In the genomic region with DNA sequence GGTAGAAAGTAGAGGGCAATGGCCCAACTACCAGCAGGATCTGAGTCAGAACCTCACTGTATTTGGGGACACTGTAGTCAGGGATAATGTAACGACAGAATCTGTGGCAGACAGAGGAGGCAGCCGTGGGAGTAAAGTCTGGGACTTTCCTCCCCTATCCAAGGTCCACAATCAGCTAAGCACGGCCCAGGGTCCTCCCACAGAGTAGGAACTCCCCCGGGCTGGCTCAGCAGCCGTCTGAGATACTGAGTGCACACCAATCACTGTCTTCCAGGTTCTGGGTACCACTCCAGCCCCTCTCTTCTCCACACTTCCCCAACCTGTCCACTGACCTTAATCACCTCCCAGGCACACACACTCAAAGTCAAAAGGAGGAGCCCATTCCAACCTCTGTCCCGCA, we compare ENCODE assay signal across 16 cellular contexts. TPM values are rescaled to one million over a fixed set of nuclear protein-coding genes. Genes with fewer than 3 reads are reported as not detected.
DNase-seq lines count a peak whose midpoint lies in the region; ATAC-seq and TF ChIP-seq lines count a peak whose summit lies in the region.
"Had no signal": no experiment of that assay in that cellular context is flagged by ENCODE, and none has a peak within 500 bp of the region (broad histone marks: within the 10 kb centered on the region; RNA-seq: fewer than 3 reads in every experiment).

No MANE protein-coding gene starts in this region.

- 51 to 62% (median 56%) methylated on average over 6 of the region's 6 CpGs for WGBS in stomach, 5 donors
- 60% methylated on average over 6 of the region's 6 CpGs for WGBS in suprapubic skin

- DNase-seq in activated T-cell treated with anti-CD3 and anti-CD28 coated beads, Interleukin-2, amount 50 U/mL, for 4 hours, result no peak
- no peak for DNase-seq in activated T-cell treated with anti-CD3 and anti-CD28 coated beads, Interleukin-2, amount 50 U/mL, for 48 hours
- DNase-seq in activated T-helper 1 cell treated with anti-CD3 and anti-CD28 coated beads, Interleukin-12 subunit alpha, Interleukin-12 subunit beta, Interleukin-2, Interleukin-4 antibody, amounts not matched to agents 30 ng/mL and 10 ng/mL and 1 ng/mL, durations not matched to agents 14 hours and 24 hours and 36 hours (ENCODE audit: low spot score), result no peak
- no peak for DNase-seq in glutamatergic neuron
- no peak for DNase-seq in stomach
- DNase-seq in kidney tubule cell (ENCODE audit: low spot score), result no peak
- no peak for DNase-seq in suprapubic skin (ENCODE audit: low spot score in 2 of 2)
- DNase-seq: ACHN, adrenal gland, COR-L47, KG1, NCI-H1436, NCI-H446, thyroid gland had no signal

- no peaks in the 10 kb centered on the region for H3K9me3 ChIP-seq in stomach
- H3K9me3 ChIP-seq in suprapubic skin, result no peaks in the 10 kb centered on the region
- H3K9me3 ChIP-seq: adrenal gland, thyroid gland had no signal

- H3K27ac ChIP-seq in stomach (peak overlapping the region in 3 of 5 donors; percentile 80 to 90 (median 85)), suprapubic skin (no peak overlapping the region)
- H3K27ac ChIP-seq: thyroid gland had no signal

- no peak for TF ChIP-seq EP300 in stomach (IDR thresholded peaks at IDR 0.05)
- TF ChIP-seq EP300 in suprapubic skin (IDR thresholded peaks at IDR 0.05), result no peak

- TF ChIP-seq POLR2A in stomach (IDR thresholded peaks at IDR 0.05) (no peak), suprapubic skin (IDR thresholded peaks at IDR 0.05) (no peak)

- peak overlapping the region; percentile 55 for H3K27ac Mint-ChIP-seq in activated T-helper 1 cell treated with anti-CD3 and anti-CD28 coated beads, Interleukin-12 subunit alpha, Interleukin-12 subunit beta, Interleukin-2, Interleukin-4 antibody, amounts not matched to agents 30 ng/mL and 10 ng/mL and 1 ng/mL, durations not matched to agents 14 hours and 24 hours and 36 hours
- H3K27ac Mint-ChIP-seq in glutamatergic neuron (ENCODE audit: unreplicated experiment), result peak overlapping the region; percentile 83
- H3K27ac Mint-ChIP-seq: mesothelial cell of epicardium had no signal

- peaks cover 48% of the 10 kb centered on the region for H3K4me1 Mint-ChIP-seq in activated T-cell treated with anti-CD3 and anti-CD28 coated beads, Interleukin-2, amount 50 U/mL, for 4 hours (ENCODE audit: low read depth)
- peaks cover 65% of the 10 kb centered on the region for H3K4me1 Mint-ChIP-seq in activated T-helper 1 cell treated with anti-CD3 and anti-CD28 coated beads, Interleukin-12 subunit alpha, Interleukin-12 subunit beta, Interleukin-2, Interleukin-4 antibody, amounts not matched to agents 30 ng/mL and 10 ng/mL and 1 ng/mL, durations not matched to agents 14 hours and 24 hours and 36 hours (ENCODE audit: low read depth)
- peaks cover 45% of the 10 kb centered on the region for H3K4me1 Mint-ChIP-seq in glutamatergic neuron (ENCODE audit: low read depth, unreplicated experiment)

- H3K36me3 ChIP-seq in stomach (no peaks in the 10 kb centered on the region), suprapubic skin (no peaks in the 10 kb centered on the region)
- H3K36me3 ChIP-seq: adrenal gland, thyroid gland had no signal

- intact Hi-C loops in activated T-helper 1 cell treated with anti-CD3 and anti-CD28 coated beads, Interleukin-12 subunit alpha, Interleukin-12 subunit beta, Interleukin-2, Interleukin-4 antibody, amounts not matched to agents 30 ng/mL and 10 ng/mL and 1 ng/mL, durations not matched to agents 14 hours and 24 hours and 36 hours (cut with micrococcal nuclease), result no loop called here
- intact Hi-C loops in stomach (cut with DNase I; ENCODE audit: low total_unique reads), result no loop called here

- no peaks in the 10 kb centered on the region for H3K9me3 Mint-ChIP-seq in activated T-cell treated with anti-CD3 and anti-CD28 coated beads, Interleukin-2, amount 50 U/mL, for 4 hours
- H3K9me3 Mint-ChIP-seq in activated T-helper 1 cell treated with anti-CD3 and anti-CD28 coated beads, Interleukin-12 subunit alpha, Interleukin-12 subunit beta, Interleukin-2, Interleukin-4 antibody, amounts not matched to agents 30 ng/mL and 10 ng/mL and 1 ng/mL, durations not matched to agents 14 hours and 24 hours and 36 hours, result no peaks in the 10 kb centered on the region
- H3K9me3 Mint-ChIP-seq in glutamatergic neuron (ENCODE audit: unreplicated experiment), result peaks cover 26% of the 10 kb centered on the region
- H3K9me3 Mint-ChIP-seq: mesothelial cell of epicardium had no signal

- H3K4me3 ChIP-seq in stomach, result no peak overlapping the region
- H3K4me3 ChIP-seq in suprapubic skin, result no peak overlapping the region
- H3K4me3 ChIP-seq: adrenal gland, thyroid gland had no signal

- no peak for ATAC-seq in activated T-cell treated with anti-CD3 and anti-CD28 coated beads, Interleukin-2, amount 50 U/mL, for 4 hours
- ATAC-seq in HG03571 (IDR thresholded peaks at IDR 0.05; ENCODE audit: unreplicated experiment), result no peak

- H3K4me3 Mint-ChIP-seq in activated T-cell treated with anti-CD3 and anti-CD28 coated beads, Interleukin-2, amount 50 U/mL, for 4 hours, result peak overlapping the region; percentile 12
- H3K4me3 Mint-ChIP-seq in activated T-helper 1 cell treated with anti-CD3 and anti-CD28 coated beads, Interleukin-12 subunit alpha, Interleukin-12 subunit beta, Interleukin-2, Interleukin-4 antibody, amounts not matched to agents 30 ng/mL and 10 ng/mL and 1 ng/mL, durations not matched to agents 14 hours and 24 hours and 36 hours, result peak overlapping the region; percentile 94
- H3K4me3 Mint-ChIP-seq in glutamatergic neuron (ENCODE audit: unreplicated experiment), result peak overlapping the region; percentile 96
- H3K4me3 Mint-ChIP-seq: mesothelial cell of epicardium had no signal

- TF ChIP-seq CTCF in glutamatergic neuron (IDR thresholded peaks at IDR 0.05; ENCODE audit: partially characterized antibody, unreplicated experiment), result no peak
- no peak for TF ChIP-seq CTCF in stomach (IDR thresholded peaks at IDR 0.05)
- TF ChIP-seq CTCF in suprapubic skin (IDR thresholded peaks at IDR 0.05), result no peak

- H3K27me3 Mint-ChIP-seq in activated T-cell treated with anti-CD3 and anti-CD28 coated beads, Interleukin-2, amount 50 U/mL, for 4 hours (ENCODE audit: low read depth), result peaks cover 19% of the 10 kb centered on the region
- H3K27me3 Mint-ChIP-seq in activated T-helper 1 cell treated with anti-CD3 and anti-CD28 coated beads, Interleukin-12 subunit alpha, Interleukin-12 subunit beta, Interleukin-2, Interleukin-4 antibody, amounts not matched to agents 30 ng/mL and 10 ng/mL and 1 ng/mL, durations not matched to agents 14 hours and 24 hours and 36 hours (ENCODE audit: insufficient read depth), result peaks cover 4% of the 10 kb centered on the region
- H3K27me3 Mint-ChIP-seq in glutamatergic neuron (ENCODE audit: unreplicated experiment), result peaks cover 21% of the 10 kb centered on the region

- H3K4me1 ChIP-seq in stomach (peaks cover 19 to 90% (median 52%) of the 10 kb centered on the region in 4 donors), suprapubic skin (peaks cover 53% of the 10 kb centered on the region)

- H3K27me3 ChIP-seq in stomach, result peaks cover 0 to 95% (median 40%) of the 10 kb centered on the region in 3 donors
- peaks cover 66% of the 10 kb centered on the region for H3K27me3 ChIP-seq in suprapubic skin
- H3K27me3 ChIP-seq: thyroid gland had no signal

- H3K36me3 Mint-ChIP-seq in activated T-cell treated with anti-CD3 and anti-CD28 coated beads, Interleukin-2, amount 50 U/mL, for 4 hours (ENCODE audit: insufficient read depth), result no peaks in the 10 kb centered on the region
- peaks cover 13% of the 10 kb centered on the region for H3K36me3 Mint-ChIP-seq in activated T-helper 1 cell treated with anti-CD3 and anti-CD28 coated beads, Interleukin-12 subunit alpha, Interleukin-12 subunit beta, Interleukin-2, Interleukin-4 antibody, amounts not matched to agents 30 ng/mL and 10 ng/mL and 1 ng/mL, durations not matched to agents 14 hours and 24 hours and 36 hours (ENCODE audit: low read depth)
- peaks cover 5% of the 10 kb centered on the region for H3K36me3 Mint-ChIP-seq in glutamatergic neuron (ENCODE audit: unreplicated experiment)
- H3K36me3 Mint-ChIP-seq: mesothelial cell of epicardium had no signal

RNA-seq across cellular contexts. Expression of a gene that starts 3.2 kb away (rescaled TPM):
- total RNA-seq in activated T-cell treated with anti-CD3 and anti-CD28 coated beads, Interleukin-2, amount 50 U/mL, for 4 hours, result 10 to 100 TPM; 18.7 to 22.3 (median 22.1) TPM
- 73.6 and 77.2 TPM in 2 replicates for total RNA-seq in activated T-helper 1 cell treated with anti-CD3 and anti-CD28 coated beads, Interleukin-12 subunit alpha, Interleukin-12 subunit beta, Interleukin-2, Interleukin-4 antibody, amounts not matched to agents 30 ng/mL and 10 ng/mL and 1 ng/mL, durations not matched to agents 14 hours and 24 hours and 36 hours
- 209 TPM for total RNA-seq in glutamatergic neuron (ENCODE audit: unreplicated experiment)
- 10 to 100 TPM in 2 of 5 donors, 1 to 10 TPM in 2, under 1 TPM in 1; 0.58 to 22.3 (median 5.5) TPM for total RNA-seq in stomach
- 1 to 10 TPM in 1 of 3 donors, under 1 TPM in 1, not detected in 1; 0.44 to 3.1 TPM for polyA plus RNA-seq in stomach
- total RNA-seq in suprapubic skin, result 10 to 100 TPM in 1 of 4 donors, 1 to 10 TPM in 3; 6.6 to 15.0 (median 9.5) TPM

Comparison
In these comparisons a context has a peak if more than half of its experiments do, and no peak if none do; other contexts are left out.
1. H3K4me3 Mint-ChIP-seq: peak in every context shown above with its lines; median percentile 96 in glutamatergic neuron; 94 in activated T-helper 1 cell treated with anti-CD3 and anti-CD28 coated beads, Interleukin-12 subunit alpha, Interleukin-12 subunit beta, Interleukin-2, Interleukin-4 antibody, amounts not matched to agents 30 ng/mL and 10 ng/mL and 1 ng/mL, durations not matched to agents 14 hours and 24 hours and 36 hours; 12 in activated T-cell treated with anti-CD3 and anti-CD28 coated beads, Interleukin-2, amount 50 U/mL, for 4 hours.